Comparison of ENCODE assay signal across 8 cellular contexts in genomic region chr7:144513332-144513731, GRCh38.
DNase-seq lines count a peak whose midpoint lies in the region; ATAC-seq, FAIRE-seq and TF ChIP-seq lines count a peak whose summit lies in the region.
"Had no signal": no experiment of that assay in that cellular context is flagged by ENCODE, and none has a peak within 500 bp of the region (broad histone marks: within the 10 kb centered on the region; RNA-seq: fewer than 3 reads in every experiment).

No MANE protein-coding gene starts in this region.

- FAIRE-seq in GM19239 (lab: Jason Lieb, UNC) = peak; percentile 77
- FAIRE-seq in GM12878 (lab: Jason Lieb, UNC) = peak; percentile 87

- no peaks in the 10 kb centered on the region for H4K20me1 ChIP-seq in GM12878 (ENCODE audit: control insufficient read depth, insufficient read depth)
- no peaks in the 10 kb centered on the region for H4K20me1 ChIP-seq in neural cell (ENCODE audit: insufficient read depth)

- H3K79me2 ChIP-seq in GM12878 (ENCODE audit: control insufficient read depth, insufficient read depth, low read length) (no peaks in the 10 kb centered on the region), neural cell (replicated peaks; ENCODE audit: insufficient read depth, low read length) (no peaks in the 10 kb centered on the region)

- intact Hi-C loops in GM12878 (cut with micrococcal nuclease; ENCODE audit: unreplicated experiment) = loop anchor here (10.0 kb wide), 1 partner anchor 521 kb away; no protein-coding TSS in a partner anchor

- POLR2A ChIA-PET in GM12878 (lab: Charles Lee) = no interaction called here

- H3K4me3 ChIP-seq in GM12878 = no peak overlapping the region
- no peak overlapping the region for H3K4me3 ChIP-seq in neural cell (ENCODE audit: low read length)

- TF ChIP-seq RAD21 in GM12878 (IDR thresholded peaks at IDR 0.05; ENCODE audit: insufficient read depth, low read depth, low read length) = peak; percentile 67
- peak; percentile 96 for TF ChIP-seq RAD21 in neural cell (conservative IDR thresholded peaks at IDR 0.05)

- DNase-seq in GM19239 (ENCODE audit: insufficient read length, low spot score) = no peak
- DNase-seq in NCI-H1436 treated with DMSO at 0.1 percent for 48 hours (lab: John Stamatoyannopoulos, UW) = peak; percentile 51
- DNase-seq in GM12878 (ENCODE audit: low read depth, low spot score) = peak; percentile 11
- no peak for DNase-seq in NCI-H2029 treated with DMSO at 0.1 percent for 48 hours (lab: John Stamatoyannopoulos, UW)

- CTCF ChIA-PET in GM12878 (lab: Yijun Ruan, JAX) = interaction anchor here (0.7 kb wide), 1 partner anchor 21 kb away, joined by 3 read pairs; no protein-coding TSS in a partner anchor

- H3F3A ChIP-seq in neural cell (ENCODE audit: insufficient read depth, low read length, poor library complexity, severe bottlenecking) = no peaks in the 10 kb centered on the region

- H2AFZ ChIP-seq in GM12878 (ENCODE audit: control insufficient read depth, low read depth, low read length) (no peak overlapping the region), neural cell (ENCODE audit: low read depth, low read length) (no peak overlapping the region)

- TF ChIP-seq POLR2A in GM12878 (IDR thresholded peaks at IDR 0.05; ENCODE audit: low read depth, low read length) = no peak

- ATAC-seq in GM12878 (peak; percentile 56), GM18517 (IDR thresholded peaks at IDR 0.05; ENCODE audit: unreplicated experiment) (no peak), HG03095 (IDR thresholded peaks at IDR 0.05; ENCODE audit: unreplicated experiment) (no peak)

- H3K27me3 ChIP-seq in GM12878 (replicated peaks in 1 of 2; ENCODE audit: control insufficient read depth in 2 of 2, insufficient read depth in 2 of 2, low read length in 1 of 2) = no peaks in the 10 kb centered on the region
- H3K27me3 ChIP-seq in neural cell (ENCODE audit: insufficient read depth, low read depth, low read length) = no peaks in the 10 kb centered on the region

- SMC1A ChIA-PET in GM12878 (lab: Charles Lee; ENCODE audit: uncharacterized antibody, unreplicated experiment) = interaction anchor here (0.6 kb wide), 1 partner anchor 218 kb away, joined by 3 read pairs; no protein-coding TSS in a partner anchor

- RAD21 ChIA-PET in GM12878 (lab: Charles Lee; ENCODE audit: unreplicated experiment) = no interaction called here

- no peaks in the 10 kb centered on the region for H3K9me3 ChIP-seq in GM12878 (replicated peaks; ENCODE audit: control insufficient read depth, insufficient read depth, low read length)
- no peaks in the 10 kb centered on the region for H3K9me3 ChIP-seq in neural cell (ENCODE audit: low read length)

- TF ChIP-seq EP300 in GM12878 (IDR thresholded peaks at IDR 0.05; ENCODE audit: borderline replicate concordance in 1 of 2, control insufficient read depth in 1 of 2, low read depth in 2 of 2, low read length in 2 of 2) = no peak
- peak; percentile 25 for TF ChIP-seq EP300 in neural cell (conservative IDR thresholded peaks at IDR 0.05; ENCODE audit: poor library complexity, severe bottlenecking)

- no peaks in the 10 kb centered on the region for H3K36me3 ChIP-seq in GM12878 (ENCODE audit: control insufficient read depth in 2 of 2, insufficient read depth in 2 of 2, low read length in 1 of 2)
- no peaks in the 10 kb centered on the region for H3K36me3 ChIP-seq in neural cell (ENCODE audit: insufficient read depth, low read length)

- in situ Hi-C loops in GM12878 (cut with MboI) = no loop called here

- no peaks in the 10 kb centered on the region for H3K9me2 ChIP-seq in neural cell (ENCODE audit: insufficient read depth, low read length)

- H3K9ac ChIP-seq in GM12878 (ENCODE audit: control insufficient read depth, insufficient read depth, low read length) (no peak overlapping the region), neural cell (ENCODE audit: low read length) (no peak overlapping the region)
- H3K9ac ChIP-seq: KMS-11 had no signal

- 28% methylated on average over 2 of the region's 2 CpGs for WGBS in GM12878 (ENCODE audit: insufficient coverage, insufficient replicate concordance, low lambda C conversion rate, missing lambda C conversion rate)

- no peak overlapping the region for H3K4me2 ChIP-seq in GM12878 (ENCODE audit: control insufficient read depth, insufficient read depth)
- H3K4me2 ChIP-seq in neural cell (ENCODE audit: low read length) = no peak overlapping the region
- H3K4me2 ChIP-seq: KMS-11 had no signal

- BruUV-seq in GM12878 (replicated peaks; lab: Mats Ljungman, UMichigan) = no TSS peak

- H3K27ac ChIP-seq in GM12878 (ENCODE audit: control insufficient read depth, insufficient read depth) (no peak overlapping the region), neural cell (ENCODE audit: low read length) (no peak overlapping the region)
- H3K27ac ChIP-seq: KMS-11 had no signal

- TF ChIP-seq CTCF in GM12878 (IDR thresholded peaks at IDR 0.05 in 2 of 3, conservative IDR thresholded peaks at IDR 0.05 in 1 of 3; ENCODE audit: control insufficient read depth in 2 of 3, extremely low read depth in 1 of 3, insufficient read depth in 1 of 3, low read depth in 3 of 3, low read length in 3 of 3) (peak; percentile 15 to 54 (median 27); a peak in 4 of 6 replicates), neural cell (IDR thresholded peaks at IDR 0.05; ENCODE audit: poor library complexity, severe bottlenecking) (peak; percentile 92)

- H3K4me1 ChIP-seq in GM12878 (ENCODE audit: control insufficient read depth, insufficient read depth, low read length) = peaks cover 4% of the 10 kb centered on the region

TF ChIP-seq in GM12878, 131 proteins besides CTCF, POLR2A, EP300 and RAD21:
- TF ChIP-seq REST (IDR thresholded peaks at IDR 0.05; ENCODE audit: low read depth, low read length) (no peak), SMC3 (IDR thresholded peaks at IDR 0.05; ENCODE audit: borderline replicate concordance, low read length) (peak; percentile 19; the same call in 1 of the 2 replicates)

TF ChIP-seq in neural cell, 6 proteins besides CTCF, POLR2A, EP300 and RAD21:
- TF ChIP-seq SMC3 (conservative IDR thresholded peaks at IDR 0.05; ENCODE audit: poor library complexity) (peak; percentile 87), EZH2 (IDR thresholded peaks at IDR 0.05; ENCODE audit: borderline replicate concordance, insufficient read depth, low read length, poor library complexity, severe bottlenecking) (no peak)

Comparison
In these comparisons a context has a peak if more than half of its experiments do, and no peak if none do; other contexts are left out.
1. DNase-seq: peak in NCI-H1436 treated with DMSO at 0.1 percent for 48 hours (single experiment) and GM12878 (single experiment); none in GM19239 (single experiment) and NCI-H2029 treated with DMSO at 0.1 percent for 48 hours (single experiment).